ENCODE assay signal across 27 cellular contexts in genomic region chr1:209065350-209065749, GRCh38.
"Had no signal": no experiment of that assay in that cellular context is flagged by ENCODE, and none has a peak within 500 bp of the region (broad histone marks: within the 10 kb centered on the region; RNA-seq: fewer than 3 reads in every experiment).

No MANE protein-coding gene starts in this region.

- H3K36me3 Mint-ChIP-seq: immature natural killer cell; naive thymus-derived CD8-positive, alpha-beta T cell; stimulated activated naive B cell treated with anti-CD40 and anti-IgM and Interleukin-4, amounts not matched to agents 10 μg/mL and 1 μg/mL and 100 μg/mL, for 72 hours had no signal

- H3K27me3 Mint-ChIP-seq: stimulated activated naive B cell treated with anti-CD40 and anti-IgM and Interleukin-4, amounts not matched to agents 10 μg/mL and 1 μg/mL and 100 μg/mL, for 72 hours had no signal

- H3K27ac ChIP-seq: left ventricle myocardium inferior, parathyroid adenoma, psoas muscle, right atrium auricular region, skin epidermis, stomach, testis, thyroid gland, transverse colon, upper lobe of right lung had no signal

- H3K27ac Mint-ChIP-seq: immature natural killer cell; naive thymus-derived CD8-positive, alpha-beta T cell; nephron; stimulated activated naive B cell treated with anti-CD40 and anti-IgM and Interleukin-4, amounts not matched to agents 10 μg/mL and 1 μg/mL and 100 μg/mL, for 72 hours had no signal

- FAIRE-seq: islet of Langerhans, kidney, urothelium cell line had no signal

- H3K36me3 ChIP-seq: left ventricle myocardium inferior, right atrium auricular region, stomach, thyroid gland, transverse colon, upper lobe of right lung had no signal

- H3K9me3 ChIP-seq: left ventricle myocardium inferior, psoas muscle, right atrium auricular region, stomach, testis, thyroid gland, transverse colon, upper lobe of right lung had no signal

- H3K79me2 ChIP-seq: parathyroid adenoma had no signal

- DNase-seq: head of caudate nucleus; hippocampal formation; immature natural killer cell; kidney; left colon; left ventricle myocardium inferior; midbrain; naive thymus-derived CD8-positive, alpha-beta T cell; psoas muscle; stimulated activated CD4-positive, alpha-beta T cell treated with anti-CD3 and anti-CD28 coated beads, Interleukin-12 subunit alpha, Interleukin-12 subunit beta, amount 100 ng/mL, for 4 hours; stimulated activated CD4-positive, alpha-beta T cell treated with anti-CD3 and anti-CD28 coated beads, Interleukin-15, amount 100 ng/mL, for 24 hours; stimulated activated CD4-positive, alpha-beta T cell treated with anti-CD3 and anti-CD28 coated beads, Interleukin-2, amount 100 ng/mL, for 24 hours; stimulated activated CD4-positive, alpha-beta T cell treated with anti-CD3 and anti-CD28 coated beads, Interleukin-4, amount 100 ng/mL, for 1 hour; stimulated activated naive B cell treated with anti-CD40 and anti-IgM and Interleukin-4, amounts not matched to agents 10 μg/mL and 1 μg/mL and 100 μg/mL, for 72 hours; stimulated activated naive CD8-positive, alpha-beta T cell treated with anti-CD3 and anti-CD28 coated beads, Interleukin-15, Interleukin-2, amounts not matched to agents 100 U/mL and 50 U/mL, for 24 hours; stomach; testis; thyroid gland; transverse colon; upper lobe of right lung had no signal

- H3K9ac ChIP-seq: parathyroid adenoma had no signal

- H3K4me3 ChIP-seq: left ventricle myocardium inferior, lung, psoas muscle, right atrium auricular region, skin epidermis, stomach, testis, thyroid gland, transverse colon, upper lobe of right lung had no signal

- H3K4me1 ChIP-seq: left ventricle myocardium inferior, parathyroid adenoma, psoas muscle, right atrium auricular region, stomach, testis, thyroid gland, upper lobe of right lung had no signal

- H3K4me1 Mint-ChIP-seq: immature natural killer cell had no signal

- H3K4me3 Mint-ChIP-seq: immature natural killer cell; naive thymus-derived CD8-positive, alpha-beta T cell; nephron; stimulated activated naive B cell treated with anti-CD40 and anti-IgM and Interleukin-4, amounts not matched to agents 10 μg/mL and 1 μg/mL and 100 μg/mL, for 72 hours had no signal

- H3K9me3 Mint-ChIP-seq: naive thymus-derived CD8-positive, alpha-beta T cell; nephron; stimulated activated naive B cell treated with anti-CD40 and anti-IgM and Interleukin-4, amounts not matched to agents 10 μg/mL and 1 μg/mL and 100 μg/mL, for 72 hours had no signal

- H3K27me3 ChIP-seq: right atrium auricular region, stomach, testis, thyroid gland, transverse colon, upper lobe of right lung had no signal

- H2AFZ ChIP-seq: parathyroid adenoma had no signal
